Comparison of ENCODE assay signal across 7 cellular contexts in genomic region chr5:150129813-150130492, GRCh38. TPM values are rescaled to one million over a fixed set of nuclear protein-coding genes. Genes with fewer than 3 reads are reported as not detected.
DNase-seq lines count a peak whose midpoint lies in the region; ATAC-seq and TF ChIP-seq lines count a peak whose summit lies in the region.

No MANE protein-coding gene starts in this region.

- CTCF ChIA-PET in Panc1 (lab: Charles Lee), result interaction anchor here (0.9 kb wide), 1 partner anchor 15 kb away, joined by 3 read pairs; no protein-coding TSS in a partner anchor
- CTCF ChIA-PET in activated naive CD4-positive, alpha-beta T cell treated with anti-CD3 and anti-CD28 coated beads for 36 hours (lab: Charles Lee), result interaction anchor here (1.0 to 2.7 kb wide), 6 partner anchors 18 to 216 kb away, joined by 3 to 10 read pairs (median 4); no protein-coding TSS in a partner anchor

- 0 out of 2 replicates have a peak overlapping the region, but pooled peaks have one; percentile 11 for H3K27ac ChIP-seq in Panc1 (ENCODE audit: low read length)

- no peaks in the 10 kb centered on the region for H3K4me1 Mint-ChIP-seq in activated naive CD4-positive, alpha-beta T cell treated with anti-CD3 and anti-CD28 coated beads for 36 hours (ENCODE audit: low read depth)

- no peaks in the 10 kb centered on the region for H3K27me3 Mint-ChIP-seq in activated naive CD4-positive, alpha-beta T cell treated with anti-CD3 and anti-CD28 coated beads for 36 hours (ENCODE audit: low read depth)

- H3K4me1 ChIP-seq in Panc1 (ENCODE audit: control insufficient read depth, insufficient read depth, low read length), result peaks cover 7% of the 10 kb centered on the region

- peak; percentile 49 for ATAC-seq in HG02798 (IDR thresholded peaks at IDR 0.05; ENCODE audit: poor library complexity, unreplicated experiment)
- ATAC-seq in Panc1, result peak; percentile 88

- POLR2A ChIA-PET in Panc1 (lab: Charles Lee), result interaction anchor here (0.6 kb wide), 1 partner anchor 49 kb away, joined by 3 read pairs; no protein-coding TSS in a partner anchor

- peak overlapping the region; percentile 24 to 48 for H3K4me3 ChIP-seq in Panc1 (ENCODE audit: low read depth in 2 of 2, low read length in 2 of 2)

- peak; percentile 96 for TF ChIP-seq CTCF in Panc1 (IDR thresholded peaks at IDR 0.05)

- no peak overlapping the region for H3K4me3 Mint-ChIP-seq in activated naive CD4-positive, alpha-beta T cell treated with anti-CD3 and anti-CD28 coated beads for 36 hours

- H3K9me3 Mint-ChIP-seq in activated naive CD4-positive, alpha-beta T cell treated with anti-CD3 and anti-CD28 coated beads for 36 hours, result no peaks in the 10 kb centered on the region

- H3K36me3 ChIP-seq in Panc1 (ENCODE audit: control insufficient read depth, insufficient read depth, low read length), result no peaks in the 10 kb centered on the region

- no TSS peak for BruUV-seq in Panc1 (replicated peaks; lab: Mats Ljungman, UMichigan)

- in situ Hi-C loops in Panc1 (cut with HindIII; ENCODE audit: low pct_unique_long_range_greater_than_20kb, low sequenced_read_pairs), result no loop called here

- H3K36me3 Mint-ChIP-seq in activated naive CD4-positive, alpha-beta T cell treated with anti-CD3 and anti-CD28 coated beads for 36 hours (ENCODE audit: low read depth), result no peaks in the 10 kb centered on the region

- H3K9me3 ChIP-seq in Panc1 (ENCODE audit: control insufficient read depth, insufficient read depth, low read depth, low read length), result no peaks in the 10 kb centered on the region

- no peaks in the 10 kb centered on the region for H3K27me3 ChIP-seq in Panc1 (ENCODE audit: control insufficient read depth, insufficient read depth, low read length)

- DNase-seq in GM03348 (ENCODE audit: low spot score), result peak; percentile 89
- peak; percentile 60 for DNase-seq in Panc1 (ENCODE audit: low read depth, low spot score)
- DNase-seq in activated naive CD4-positive, alpha-beta T cell treated with anti-CD3 and anti-CD28 coated beads for 36 hours, result peak; percentile 67
- peak; percentile 75 for DNase-seq in glomerular visceral epithelial cell (ENCODE audit: extremely low spot score)
- peak; percentile 56 for DNase-seq in pons (ENCODE audit: low spot score)
- no peak for DNase-seq in stimulated activated naive CD4-positive, alpha-beta T cell treated with Interleukin-2 at 50 U/mL for 16 hours (lab: John Stamatoyannopoulos, UW)

- no peak overlapping the region for H3K27ac Mint-ChIP-seq in activated naive CD4-positive, alpha-beta T cell treated with anti-CD3 and anti-CD28 coated beads for 36 hours

- intact Hi-C loops in Panc1 (cut with micrococcal nuclease; ENCODE audit: unreplicated experiment), result loop anchor here (1.0 kb wide), 2 partner anchors 88 to 306 kb away; no protein-coding TSS in a partner anchor
- intact Hi-C loops in activated naive CD4-positive, alpha-beta T cell treated with anti-CD3 and anti-CD28 coated beads for 36 hours (cut with micrococcal nuclease), result loop anchor here (1.0 kb wide), 3 partner anchors 88 to 306 kb away; no protein-coding TSS in a partner anchor

RNA-seq across cellular contexts. Expression of gene PDGFRB, which starts 25.7 kb away (rescaled TPM):
- total RNA-seq in Panc1 (2021; ENCODE audit: unreplicated experiment), result 1.8 TPM
- 0.35 TPM for polyA plus RNA-seq in Panc1 (2012; ENCODE audit: insufficient read length)
- total RNA-seq in activated naive CD4-positive, alpha-beta T cell treated with anti-CD3 and anti-CD28 coated beads for 36 hours, result 1 to 10 TPM in 1 of 2 experiments, under 1 TPM in 1; 0.14 to 1.0 TPM

RNA-seq across cellular contexts. Expression of gene CDX1, which starts 36.6 kb away (rescaled TPM):
- total RNA-seq in Panc1 (2021; ENCODE audit: unreplicated experiment), result not detected
- polyA plus RNA-seq in Panc1 (2012; ENCODE audit: insufficient read length), result not detected
- not detected for total RNA-seq in activated naive CD4-positive, alpha-beta T cell treated with anti-CD3 and anti-CD28 coated beads for 36 hours

RNA-seq across cellular contexts. Expression of gene CSF1R, which starts 43.6 kb away (rescaled TPM):
- 0.05 TPM for total RNA-seq in Panc1 (2021; ENCODE audit: unreplicated experiment)
- not detected for polyA plus RNA-seq in Panc1 (2012; ENCODE audit: insufficient read length)
- total RNA-seq in activated naive CD4-positive, alpha-beta T cell treated with anti-CD3 and anti-CD28 coated beads for 36 hours, result 1 to 10 TPM in 1 of 2 experiments, under 1 TPM in 1; 0.94 to 1.8 TPM

RNA-seq across cellular contexts. Expression of gene SLC6A7, which starts 59.9 kb away (rescaled TPM):
- total RNA-seq in Panc1 (2021; ENCODE audit: unreplicated experiment), result not detected
- not detected for polyA plus RNA-seq in Panc1 (2012; ENCODE audit: insufficient read length)
- not detected for total RNA-seq in activated naive CD4-positive, alpha-beta T cell treated with anti-CD3 and anti-CD28 coated beads for 36 hours
